In the genomic region with DNA sequence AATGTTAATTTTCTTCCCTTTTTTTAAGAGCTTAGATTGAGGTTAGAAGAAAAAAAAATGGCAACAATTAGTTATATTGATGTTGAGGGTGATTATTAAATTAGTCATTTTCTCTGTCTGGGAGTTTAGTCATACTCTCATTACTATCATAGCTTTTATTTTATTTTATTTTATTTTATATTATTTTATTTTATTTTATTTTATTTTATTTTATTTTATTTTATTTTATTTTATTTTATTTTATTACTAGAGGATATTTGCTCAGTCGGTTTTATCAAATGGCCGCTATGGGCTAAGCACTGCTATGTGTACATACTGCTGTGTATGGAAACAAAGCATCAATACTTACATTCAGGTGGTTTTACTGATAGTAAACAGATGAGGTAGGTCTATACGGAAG, we compare ENCODE assay signal across 34 cellular contexts.
"Had no signal": no experiment of that assay in that cellular context is flagged by ENCODE, and none has a peak within 500 bp of the region (broad histone marks: within the 10 kb centered on the region; RNA-seq: fewer than 3 reads in every experiment).

No MANE protein-coding gene starts in this region.

- H3K27ac ChIP-seq: KMS-11 had no signal

- DNase-seq: Karpas-422, Kasumi-1, MG63, MM.1S, NCI-H1048, NCI-H1092, NCI-H1092 treated with DMSO at 0.1 percent for 48 hours, NCI-H1105, NCI-H1105 treated with DMSO at 0.1 percent for 48 hours, NCI-H1417, NCI-H1417 treated with DMSO at 0.1 percent for 48 hours, NCI-H1436, NCI-H1436 treated with DMSO at 0.1 percent for 48 hours, NCI-H146, NCI-H1694, NCI-H1694 treated with DMSO at 0.1 percent for 48 hours, NCI-H187, NCI-H187 treated with DMSO at 0.1 percent for 48 hours, NCI-H1930, NCI-H2029, NCI-H2029 treated with DMSO at 0.1 percent for 48 hours, NCI-H2081, NCI-H2081 treated with DMSO at 0.1 percent for 48 hours, NCI-H2107, NCI-H2171, NCI-H2171 treated with DMSO at 0.1 percent for 48 hours, NCI-H2227 treated with DMSO at 0.1 percent for 48 hours, NCI-H226, NCI-H345, NCI-H446, NCI-H446 treated with DMSO at 0.1 percent for 48 hours, NCI-H510A, NCI-H510A treated with DMSO at 0.1 percent for 48 hours had no signal

- H3K27me3 ChIP-seq: MG63 had no signal

- H3K4me3 ChIP-seq: MG63 had no signal

- H3K9me3 ChIP-seq: MG63 had no signal
